Comparison of ENCODE assay signal across 34 cellular contexts in the genomic region with DNA sequence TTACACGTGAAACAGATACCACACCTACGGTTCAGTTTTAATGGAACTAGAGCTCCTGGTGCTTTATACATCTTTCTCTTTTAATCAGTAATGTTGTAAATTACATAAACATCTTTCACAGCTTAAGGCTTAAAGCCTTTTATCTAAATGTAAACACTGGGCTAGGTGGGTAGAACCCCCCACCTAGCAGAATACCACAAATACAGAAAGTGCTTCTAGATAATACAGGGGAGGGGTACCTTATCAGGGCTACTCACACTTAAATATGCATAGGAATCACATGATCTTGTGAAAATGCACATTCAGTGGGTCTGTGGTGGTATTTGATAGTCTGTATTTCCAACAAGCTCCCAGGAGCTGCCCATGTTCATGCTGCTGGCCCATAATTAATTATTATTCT.
"Had no signal": no experiment of that assay in that cellular context is flagged by ENCODE, and none has a peak within 500 bp of the region (broad histone marks: within the 10 kb centered on the region; RNA-seq: fewer than 3 reads in every experiment).

No MANE protein-coding gene starts in this region.

- H3K4me3 ChIP-seq: cardiac muscle cell, colonic mucosa, gastroesophageal sphincter, psoas muscle, sigmoid colon, stomach, thyroid gland, upper lobe of left lung, vagina had no signal

- DNase-seq: activated B cell treated with CpG ODN at 0.5 μM for 24 hours; activated CD8-positive, alpha-beta memory T cell treated with anti-CD3 and anti-CD28 coated beads, Interleukin-2, amount 10 ng/mL, durations not matched to agents 7 days and 5 days; activated CD8-positive, alpha-beta T cell treated with anti-CD3 and anti-CD28 coated beads, Interleukin-2, amount 10 ng/mL, durations not matched to agents 7 days and 5 days; activated naive CD4-positive, alpha-beta T cell; activated T-cell treated with anti-CD3 and anti-CD28 coated beads, Interleukin-2, amount 50 U/mL, for 72 hours; aorta; cerebellar nuclear complex; colonic mucosa; effector CD8-positive, alpha-beta T cell; hippocampal formation; left colon; mammary epithelial cell; naive B cell; nephron progenitor cell; psoas muscle; sigmoid colon; small intestine; stimulated activated CD4-positive, alpha-beta T cell treated with anti-CD3 and anti-CD28 coated beads, Interleukin-4, amount 100 ng/mL, for 24 hours; stomach; T-helper 9 cell; thyroid gland; upper lobe of left lung had no signal

- H3K9ac ChIP-seq: parathyroid adenoma had no signal

- H3K4me3 Mint-ChIP-seq: activated B cell treated with CpG ODN at 0.5 μM for 24 hours; activated CD8-positive, alpha-beta memory T cell treated with anti-CD3 and anti-CD28 coated beads, Interleukin-2, amount 10 ng/mL, durations not matched to agents 7 days and 5 days; activated CD8-positive, alpha-beta T cell treated with anti-CD3 and anti-CD28 coated beads, Interleukin-2, amount 10 ng/mL, durations not matched to agents 7 days and 5 days; activated T-cell treated with anti-CD3 and anti-CD28 coated beads, Interleukin-2, amount 50 U/mL, for 72 hours; brain; mesothelial cell of epicardium; nephron progenitor cell; stimulated activated effector memory CD8-positive, alpha-beta T cell treated with anti-CD3 and anti-CD28 coated beads, Interleukin-12 subunit alpha, Interleukin-12 subunit beta, amount 100 ng/mL, for 72 hours; T-helper 1 cell treated with Interleukin-12 subunit alpha and Interleukin-12 subunit beta and Interleukin-4 antibody, amounts not matched to agents 30 μg/mL and 1 μg/mL, for 36 hours had no signal

- H3K27ac ChIP-seq: cardiac muscle cell, colonic mucosa, epithelial cell of prostate, gastroesophageal sphincter, parathyroid adenoma, psoas muscle, sigmoid colon, stomach, thyroid gland, upper lobe of left lung, vagina had no signal

- H3K4me1 Mint-ChIP-seq: activated B cell treated with CpG ODN at 0.5 μM for 24 hours; activated CD8-positive, alpha-beta memory T cell treated with anti-CD3 and anti-CD28 coated beads, Interleukin-2, amount 10 ng/mL, durations not matched to agents 7 days and 5 days; brain; naive B cell; nephron progenitor cell; stimulated activated effector memory CD8-positive, alpha-beta T cell treated with anti-CD3 and anti-CD28 coated beads, Interleukin-12 subunit alpha, Interleukin-12 subunit beta, amount 100 ng/mL, for 72 hours had no signal

- H3K36me3 ChIP-seq: cardiac muscle cell, colonic mucosa, gastroesophageal sphincter, sigmoid colon, stomach, thyroid gland, upper lobe of left lung, vagina had no signal

- H3K4me1 ChIP-seq: colonic mucosa, gastroesophageal sphincter, parathyroid adenoma, psoas muscle, sigmoid colon, thyroid gland, upper lobe of left lung, vagina had no signal

- ATAC-seq: activated CD8-positive, alpha-beta memory T cell treated with anti-CD3 and anti-CD28 coated beads, Interleukin-2, amount 10 ng/mL, durations not matched to agents 7 days and 5 days; activated CD8-positive, alpha-beta T cell treated with anti-CD3 and anti-CD28 coated beads, Interleukin-2, amount 10 ng/mL, durations not matched to agents 7 days and 5 days; activated naive CD4-positive, alpha-beta T cell treated with anti-CD3 and anti-CD28 coated beads, Interleukin-2, amount 50 U/mL, for 72 hours; activated T-cell treated with anti-CD3 and anti-CD28 coated beads, Interleukin-2, amount 50 U/mL, for 72 hours; gastroesophageal sphincter; left colon; psoas muscle; stimulated activated effector memory CD8-positive, alpha-beta T cell treated with anti-CD3 and anti-CD28 coated beads, Interleukin-12 subunit alpha, Interleukin-12 subunit beta, amount 100 ng/mL, for 72 hours had no signal

- H3K36me3 Mint-ChIP-seq: activated CD8-positive, alpha-beta memory T cell treated with anti-CD3 and anti-CD28 coated beads, Interleukin-2, amount 10 ng/mL, durations not matched to agents 7 days and 5 days; activated naive CD4-positive, alpha-beta T cell treated with anti-CD3 and anti-CD28 coated beads, Interleukin-2, amount 50 U/mL, for 72 hours; brain; mesothelial cell of epicardium; stimulated activated effector memory CD8-positive, alpha-beta T cell treated with anti-CD3 and anti-CD28 coated beads, Interleukin-12 subunit alpha, Interleukin-12 subunit beta, amount 100 ng/mL, for 72 hours had no signal

- H3K27me3 Mint-ChIP-seq: activated B cell treated with CpG ODN at 0.5 μM for 24 hours; activated CD8-positive, alpha-beta memory T cell treated with anti-CD3 and anti-CD28 coated beads, Interleukin-2, amount 10 ng/mL, durations not matched to agents 7 days and 5 days; naive B cell had no signal

- H2AFZ ChIP-seq: parathyroid adenoma had no signal

- FAIRE-seq: endometrium, keratinocyte, small intestine had no signal

- H3K9me3 ChIP-seq: colonic mucosa, sigmoid colon, thyroid gland, vagina had no signal

- H3K27ac Mint-ChIP-seq: activated B cell treated with CpG ODN at 0.5 μM for 24 hours; activated CD8-positive, alpha-beta memory T cell treated with anti-CD3 and anti-CD28 coated beads, Interleukin-2, amount 10 ng/mL, durations not matched to agents 7 days and 5 days; activated CD8-positive, alpha-beta T cell treated with anti-CD3 and anti-CD28 coated beads, Interleukin-2, amount 10 ng/mL, durations not matched to agents 7 days and 5 days; activated naive CD4-positive, alpha-beta T cell treated with anti-CD3 and anti-CD28 coated beads, Interleukin-2, amount 50 U/mL, for 72 hours; activated T-cell treated with anti-CD3 and anti-CD28 coated beads, Interleukin-2, amount 50 U/mL, for 72 hours; brain; mesothelial cell of epicardium; naive B cell; nephron progenitor cell; stimulated activated effector memory CD8-positive, alpha-beta T cell treated with anti-CD3 and anti-CD28 coated beads, Interleukin-12 subunit alpha, Interleukin-12 subunit beta, amount 100 ng/mL, for 72 hours; T-helper 1 cell treated with Interleukin-12 subunit alpha and Interleukin-12 subunit beta and Interleukin-4 antibody, amounts not matched to agents 30 μg/mL and 1 μg/mL, for 36 hours had no signal

- H3K79me2 ChIP-seq: parathyroid adenoma had no signal

- H3K27me3 ChIP-seq: cardiac muscle cell, colonic mucosa, gastroesophageal sphincter, sigmoid colon, stomach, thyroid gland, upper lobe of left lung, vagina had no signal
